In genomic region chr7:105521731-105522458, GRCh38 we compare ENCODE assay signal across 1 cellular context.
TF ChIP-seq lines count a peak whose summit lies in the region.

TSS of gene PUS7 (minus strand) at chr7:105522271. CDS start at chr7:105508512, 13,759 bp downstream.

TF ChIP-seq in K562, 482 proteins besides CTCF, POLR2A, EP300 and RAD21 (continued from another document and continues in another):
- TF ChIP-seq AFF4 (CRISPR knock-in tag; IDR thresholded peaks at IDR 0.05) (no peak), VEZF1 (CRISPR knock-in tag; IDR thresholded peaks at IDR 0.05) (peak; percentile 77), NFE2L1 (tag; IDR thresholded peaks at IDR 0.05; ENCODE audit: borderline replicate concordance, low read depth) (no peak), KLF1 (tag; IDR thresholded peaks at IDR 0.05) (no peak), MIER1 (IDR thresholded peaks at IDR 0.05; ENCODE audit: low read depth) (no peak), ARID1B (IDR thresholded peaks at IDR 0.05) (no peak), ZBTB9 (CRISPR knock-in tag; IDR thresholded peaks at IDR 0.05) (no peak), CXXC5 (CRISPR knock-in tag; IDR thresholded peaks at IDR 0.05) (peak; percentile 99), RFX7 (CRISPR knock-in tag; IDR thresholded peaks at IDR 0.05) (no peak), DEAF1 (CRISPR knock-in tag; IDR thresholded peaks at IDR 0.05) (no peak), SIN3B (IDR thresholded peaks at IDR 0.05; ENCODE audit: low read depth) (peak; percentile 77), TCF15 (CRISPR knock-in tag; IDR thresholded peaks at IDR 0.05) (no peak), ZNF583 (CRISPR knock-in tag; IDR thresholded peaks at IDR 0.05) (no peak), SETDB1 (IDR thresholded peaks at IDR 0.05; ENCODE audit: low read length) (no peak), ATF1 (CRISPR knock-in tag; IDR thresholded peaks at IDR 0.05) (no peak), ATF1 (tag; IDR thresholded peaks at IDR 0.05) (no peak), ZKSCAN3 (CRISPR knock-in tag; IDR thresholded peaks at IDR 0.05) (no peak), ZNF695 (CRISPR knock-in tag; IDR thresholded peaks at IDR 0.05) (0 out of 2 replicates have a peak, but pooled peaks have one; percentile 4), ZC3H4 (CRISPR knock-in tag; IDR thresholded peaks at IDR 0.05; ENCODE audit: borderline replicate concordance) (0 out of 2 replicates have a peak, but pooled peaks have one; percentile 10), GTF2B (IDR thresholded peaks at IDR 0.05; ENCODE audit: extremely low read depth, insufficient read length) (no peak), ZFP36 (IDR thresholded peaks at IDR 0.05; ENCODE audit: low read depth, low read length, partially characterized antibody) (no peak), PHF8 (IDR thresholded peaks at IDR 0.05; ENCODE audit: borderline replicate concordance, low read length) (peak; percentile 96; the same call in 1 of the 2 replicates), ZNF224 (CRISPR knock-in tag; IDR thresholded peaks at IDR 0.05) (no peak), USF2 (CRISPR knock-in tag; IDR thresholded peaks at IDR 0.05) (no peak), ELK3 (CRISPR knock-in tag; IDR thresholded peaks at IDR 0.05) (no peak), MBD1 (CRISPR knock-in tag; IDR thresholded peaks at IDR 0.05) (no peak), NR1H2 (CRISPR knock-in tag; IDR thresholded peaks at IDR 0.05) (0 out of 2 replicates have a peak, but pooled peaks have one; percentile 85), ARID2 (IDR thresholded peaks at IDR 0.05) (no peak; the same call in 1 of the 2 replicates), CBFB (CRISPR knock-in tag; IDR thresholded peaks at IDR 0.05) (no peak), PCBP1 (IDR thresholded peaks at IDR 0.05; ENCODE audit: low read depth, low read length, poor library complexity, severe bottlenecking) (peak; percentile 96), NR2C2 (CRISPR knock-in tag; IDR thresholded peaks at IDR 0.05) (no peak), NR2C2 (tag; IDR thresholded peaks at IDR 0.05) (no peak; the same call in 1 of the 2 replicates), GATAD2B (IDR thresholded peaks at IDR 0.05; ENCODE audit: borderline replicate concordance) (peak; percentile 73; the same call in 1 of the 2 replicates), ILF3 (IDR thresholded peaks at IDR 0.05; ENCODE audit: borderline replicate concordance) (no peak), ARID3B (CRISPR knock-in tag; IDR thresholded peaks at IDR 0.05; ENCODE audit: borderline replicate concordance) (no peak), TCF7L2 (IDR thresholded peaks at IDR 0.05; ENCODE audit: low read depth, low read length) (no peak), ZBTB1 (CRISPR knock-in tag; IDR thresholded peaks at IDR 0.05; ENCODE audit: borderline replicate concordance, low read depth) (peak; percentile 65; the same call in 1 of the 2 replicates), RB1 (IDR thresholded peaks at IDR 0.05; ENCODE audit: low read depth) (peak; percentile 96), KDM1A (IDR thresholded peaks at IDR 0.05) (no peak), RBFOX2 (IDR thresholded peaks at IDR 0.05; ENCODE audit: low read depth, low read length) (peak; percentile 91), POLR2B (IDR thresholded peaks at IDR 0.05; ENCODE audit: low read depth, partially characterized antibody) (peak; percentile 60), SLC30A9 (CRISPR knock-in tag; IDR thresholded peaks at IDR 0.05) (no peak), ZFP1 (CRISPR knock-in tag; IDR thresholded peaks at IDR 0.05) (no peak), ZNF384 (IDR thresholded peaks at IDR 0.05; ENCODE audit: low read depth, low read length) (no peak), BDP1 (IDR thresholded peaks at IDR 0.05; ENCODE audit: insufficient read depth, insufficient read length) (no peak), THRB (CRISPR knock-in tag; conservative IDR thresholded peaks at IDR 0.05) (no peak), ZNF324 (CRISPR knock-in tag; IDR thresholded peaks at IDR 0.05) (no peak), SIX5 (IDR thresholded peaks at IDR 0.05; ENCODE audit: borderline replicate concordance in 1 of 2, insufficient read depth in 1 of 2, low read depth in 1 of 2, low read length in 2 of 2) (no peak), HEY1 (CRISPR knock-in tag; IDR thresholded peaks at IDR 0.05; ENCODE audit: borderline replicate concordance) (no peak), GTF2E2 (tag; IDR thresholded peaks at IDR 0.05) (peak; percentile 64; the same call in 1 of the 2 replicates), CEBPG (CRISPR knock-in tag; IDR thresholded peaks at IDR 0.05) (no peak), CEBPG (tag; conservative IDR thresholded peaks at IDR 0.05 in 1 of 2, IDR thresholded peaks at IDR 0.05 in 1 of 2) (no peak), TEAD4 (IDR thresholded peaks at IDR 0.05; ENCODE audit: low read length) (no peak; the same call in 1 of the 2 replicates), TEAD4 (CRISPR knock-in tag; IDR thresholded peaks at IDR 0.05; ENCODE audit: borderline replicate concordance) (no peak), CBX8 (IDR thresholded peaks at IDR 0.05; ENCODE audit: borderline replicate concordance, extremely low read depth, low read depth, low read length, poor library complexity, severe bottlenecking) (no peak)
